Comparison of ENCODE assay signal across 7 cellular contexts in the genomic region with DNA sequence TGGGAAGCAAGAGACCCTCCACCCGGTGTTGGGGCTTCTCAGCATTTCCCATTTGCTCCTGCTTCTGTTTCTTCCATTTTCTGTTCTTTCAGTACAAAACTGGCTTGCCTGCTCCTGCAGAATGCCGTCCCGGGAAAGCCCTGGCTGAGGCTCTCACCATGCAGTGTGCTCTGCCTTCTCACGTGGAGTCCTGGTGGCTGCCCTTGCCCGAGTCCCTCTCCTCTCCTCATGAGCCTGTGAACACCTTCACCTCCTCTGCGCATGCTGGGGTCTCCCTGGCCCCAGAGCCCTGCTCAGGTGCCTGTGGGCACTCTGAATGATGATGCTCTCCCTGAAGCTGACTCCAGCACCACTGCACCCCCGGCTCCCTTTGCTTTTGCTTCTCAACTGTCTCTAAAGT.
"Had no signal": no experiment of that assay in that cellular context is flagged by ENCODE, and none has a peak within 500 bp of the region (broad histone marks: within the 10 kb centered on the region; RNA-seq: fewer than 3 reads in every experiment).

No MANE protein-coding gene starts in this region.

- DNase-seq: GM23248, H7, HFFc6, KBM-7 had no signal

- H3K36me3 Mint-ChIP-seq: IgD-negative memory B cell had no signal

- H3K9ac ChIP-seq: GM23248 had no signal

- H3K4me1 Mint-ChIP-seq: IgD-negative memory B cell had no signal

- H3K27ac ChIP-seq: GM23248 had no signal

- H3K9me3 ChIP-seq: HAP-1 had no signal

- ATAC-seq: HCT116 had no signal

- H2AFZ ChIP-seq: GM23248 had no signal

- H3K36me3 ChIP-seq: HAP-1 had no signal

- H3K27ac Mint-ChIP-seq: HFFc6, IgD-negative memory B cell had no signal

- H3K4me3 ChIP-seq: GM23248, HAP-1 had no signal

- H3K4me3 Mint-ChIP-seq: HFFc6, IgD-negative memory B cell had no signal

- H3K4me1 ChIP-seq: HAP-1 had no signal
